ENCODE assay signal across 8 cellular contexts in the genomic region with DNA sequence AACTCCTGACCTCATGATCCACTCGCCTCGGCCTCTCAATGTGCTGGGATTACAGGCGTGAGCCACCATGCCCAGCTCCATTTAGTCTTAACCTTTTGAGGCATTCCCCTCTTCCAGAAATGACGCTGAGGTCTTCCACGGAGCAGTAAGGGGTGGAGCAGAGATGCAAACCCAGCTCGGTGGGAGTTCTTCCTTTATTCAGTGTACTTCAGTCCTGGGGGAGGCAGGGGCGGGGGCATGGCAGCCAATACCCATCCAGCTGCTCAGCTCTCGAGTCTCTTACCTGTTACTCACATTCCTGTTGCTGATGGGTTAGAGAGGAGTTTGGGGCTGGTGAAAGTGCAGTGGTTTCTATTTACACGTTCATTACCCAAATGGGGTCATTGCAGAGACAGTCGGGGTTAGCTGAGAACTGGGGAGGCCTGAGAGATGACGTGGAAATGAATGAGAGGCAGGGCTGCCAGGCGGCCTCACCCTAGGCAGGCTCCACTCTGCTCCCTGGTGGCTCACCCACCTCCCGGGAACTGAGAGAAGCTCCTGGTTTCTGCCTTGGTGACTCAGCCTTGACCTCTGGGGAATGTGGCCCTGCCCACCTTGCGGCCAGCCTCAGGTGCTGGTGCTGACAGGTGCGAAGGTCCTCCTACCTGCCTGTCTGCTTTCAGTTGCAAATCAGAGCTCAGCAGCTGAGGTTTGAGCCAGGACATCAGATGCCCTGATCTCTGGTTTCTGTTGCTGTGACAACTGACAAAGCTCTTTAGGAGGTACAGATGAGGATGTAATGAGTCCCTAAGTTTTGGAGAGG. TPM values are rescaled to one million over a fixed set of nuclear protein-coding genes. Genes with fewer than 3 reads are reported as not detected.
DNase-seq lines count a peak whose midpoint lies in the region; ATAC-seq and TF ChIP-seq lines count a peak whose summit lies in the region.

No MANE protein-coding gene starts in this region.

- peaks cover 25% of the 10 kb centered on the region for H3K4me1 Mint-ChIP-seq in CD4-positive, alpha-beta T cell (ENCODE audit: low read depth)
- peaks cover 26 to 40% (median 33%) of the 10 kb centered on the region in 3 donors for H3K4me1 Mint-ChIP-seq in IgD-negative memory B cell
- peaks cover 33% of the 10 kb centered on the region for H3K4me1 Mint-ChIP-seq in memory B cell
- H3K4me1 Mint-ChIP-seq in activated naive CD8-positive, alpha-beta T cell treated with anti-CD3 and anti-CD28 coated beads, Interleukin-2, amount 50 U/mL, for 24 hours: peaks cover 13% of the 10 kb centered on the region

- no peak for DNase-seq in CD4-positive, alpha-beta T cell
- no peak for DNase-seq in memory B cell (ENCODE audit: low spot score in 2 of 2)
- DNase-seq in AG08396 (ENCODE audit: low spot score): no peak
- DNase-seq in activated naive CD8-positive, alpha-beta T cell treated with anti-CD3 and anti-CD28 coated beads, Interleukin-2, amount 50 U/mL, for 24 hours: no peak
- no peak for DNase-seq in cerebellum (ENCODE audit: low spot score)

- no peaks in the 10 kb centered on the region for H3K9me3 ChIP-seq in CD4-positive, alpha-beta T cell (ENCODE audit: control insufficient read depth, low read length)

- POLR2A ChIA-PET in CD4-positive, alpha-beta T cell (lab: Charles Lee): interaction anchor here (0.5 to 0.9 kb wide), 2 partner anchors 222 to 943 kb away, joined by 4 read pairs; no protein-coding TSS in a partner anchor

- H3K9me3 Mint-ChIP-seq in CD4-positive, alpha-beta T cell: no peaks in the 10 kb centered on the region
- H3K9me3 Mint-ChIP-seq in IgD-negative memory B cell (no peaks in the 10 kb centered on the region), memory B cell (no peaks in the 10 kb centered on the region)
- H3K9me3 Mint-ChIP-seq in activated naive CD8-positive, alpha-beta T cell treated with anti-CD3 and anti-CD28 coated beads, Interleukin-2, amount 50 U/mL, for 24 hours: no peaks in the 10 kb centered on the region

- H3K27me3 ChIP-seq in CD4-positive, alpha-beta T cell (ENCODE audit: control insufficient read depth, insufficient read depth, low read length): no peaks in the 10 kb centered on the region

- H3K27ac ChIP-seq in CD4-positive, alpha-beta T cell (ENCODE audit: low read depth, low read length): no peak overlapping the region
- peak overlapping the region; percentile 47 for H3K27ac ChIP-seq in cingulate gyrus (ENCODE audit: low read depth, low read length)

- no peaks in the 10 kb centered on the region for H3K27me3 Mint-ChIP-seq in CD4-positive, alpha-beta T cell
- H3K27me3 Mint-ChIP-seq in IgD-negative memory B cell (no peaks in the 10 kb centered on the region), memory B cell (no peaks in the 10 kb centered on the region)
- H3K27me3 Mint-ChIP-seq in activated naive CD8-positive, alpha-beta T cell treated with anti-CD3 and anti-CD28 coated beads, Interleukin-2, amount 50 U/mL, for 24 hours: no peaks in the 10 kb centered on the region

- intact Hi-C loops in CD4-positive, alpha-beta T cell (cut with DNase I, micrococcal nuclease): no loop called here

- no peak for TF ChIP-seq CTCF in CD4-positive, alpha-beta T cell (IDR thresholded peaks at IDR 0.05)

- H3K27ac Mint-ChIP-seq in CD4-positive, alpha-beta T cell: peak overlapping the region; percentile 27
- H3K27ac Mint-ChIP-seq in IgD-negative memory B cell (peak overlapping the region; percentile 30 to 89 (median 87)), memory B cell (peak overlapping the region; percentile 94)
- H3K27ac Mint-ChIP-seq in activated naive CD8-positive, alpha-beta T cell treated with anti-CD3 and anti-CD28 coated beads, Interleukin-2, amount 50 U/mL, for 24 hours: no peak overlapping the region

- peak; percentile 21 for ATAC-seq in CD4-positive, alpha-beta T cell (ENCODE audit: poor library complexity)
- ATAC-seq in memory B cell (ENCODE audit: low read depth) (peak; percentile 29), GM19452 (IDR thresholded peaks at IDR 0.05; ENCODE audit: unreplicated experiment) (no peak)
- no peak for ATAC-seq in activated naive CD8-positive, alpha-beta T cell treated with anti-CD3 and anti-CD28 coated beads, Interleukin-2, amount 50 U/mL, for 24 hours

- peaks cover 29% of the 10 kb centered on the region for H3K36me3 Mint-ChIP-seq in CD4-positive, alpha-beta T cell (ENCODE audit: low read depth)
- H3K36me3 Mint-ChIP-seq in IgD-negative memory B cell (peaks cover 8% of the 10 kb centered on the region), memory B cell (peaks cover 3% of the 10 kb centered on the region)
- H3K36me3 Mint-ChIP-seq in activated naive CD8-positive, alpha-beta T cell treated with anti-CD3 and anti-CD28 coated beads, Interleukin-2, amount 50 U/mL, for 24 hours (ENCODE audit: low read depth): peaks cover 4% of the 10 kb centered on the region

- CTCF ChIA-PET in CD4-positive, alpha-beta T cell (lab: Charles Lee): interaction anchor here (0.7 to 1.8 kb wide), 2 partner anchors 12 to 154 kb away, joined by 3 to 4 read pairs; no protein-coding TSS in a partner anchor

- H3K4me3 Mint-ChIP-seq in CD4-positive, alpha-beta T cell: no peak overlapping the region
- H3K4me3 Mint-ChIP-seq in IgD-negative memory B cell (peak overlapping the region in 2 of 4 donors; percentile 2 to 87), memory B cell (peak overlapping the region; percentile 35)
- H3K4me3 Mint-ChIP-seq in activated naive CD8-positive, alpha-beta T cell treated with anti-CD3 and anti-CD28 coated beads, Interleukin-2, amount 50 U/mL, for 24 hours: no peak overlapping the region

RNA-seq across cellular contexts. Expression of gene ST14, which starts 13.4 kb away (rescaled TPM):
- under 1 TPM; 0.25 to 0.31 TPM for total RNA-seq in CD4-positive, alpha-beta T cell
- 94.1 TPM for polyA plus RNA-seq in IgD-negative memory B cell
- 0.54 TPM for total RNA-seq in cerebellum

Comparison
In these comparisons a context has a peak if more than half of its experiments do, and no peak if none do; other contexts are left out.
1. ATAC-seq: peak in CD4-positive, alpha-beta T cell (single experiment) and memory B cell (single experiment); none in activated naive CD8-positive, alpha-beta T cell treated with anti-CD3 and anti-CD28 coated beads, Interleukin-2, amount 50 U/mL, for 24 hours (single experiment) and GM19452 (single experiment).